23 cellular contexts compared by ENCODE assay signal in the genomic region with DNA sequence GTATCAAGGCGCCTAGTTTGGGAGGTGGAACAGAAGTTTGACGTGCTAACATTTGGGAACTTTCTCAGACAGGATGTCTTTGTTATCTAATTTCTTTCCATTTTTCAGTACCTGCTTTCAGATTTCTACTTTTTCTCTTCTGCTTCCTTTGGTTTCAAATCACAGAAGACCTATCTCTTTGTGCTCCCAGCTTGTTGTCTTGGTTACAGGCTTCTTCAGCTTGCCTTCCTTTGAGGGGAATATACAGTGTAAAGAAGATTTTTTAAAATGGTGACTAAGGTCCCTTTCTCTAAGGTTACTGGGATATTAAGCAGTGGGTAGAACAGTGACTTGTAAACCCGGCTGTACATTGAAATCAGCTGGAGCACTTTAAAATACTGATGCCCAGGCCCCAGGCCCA.
"Had no signal": no experiment of that assay in that cellular context is flagged by ENCODE, and none has a peak within 500 bp of the region (broad histone marks: within the 10 kb centered on the region; RNA-seq: fewer than 3 reads in every experiment).

No MANE protein-coding gene starts in this region.

- H3K27ac ChIP-seq: cardiac muscle cell, left lung, neutrophil, pancreas, right lobe of liver, skin epidermis, transverse colon had no signal

- H3K4me1 ChIP-seq: left lung, right lobe of liver, transverse colon had no signal

- ATAC-seq: activated T-cell treated with anti-CD3 and anti-CD28 coated beads, Interleukin-2, amount 50 U/mL, for 4 hours; esophagus mucosa; left lung; naive thymus-derived CD4-positive, alpha-beta T cell; right lobe of liver; stimulated activated effector memory CD8-positive, alpha-beta T cell treated with anti-CD3 and anti-CD28 coated beads, Interleukin-12 subunit alpha, Interleukin-12 subunit beta, amount 100 ng/mL, for 72 hours had no signal

- H3K27me3 ChIP-seq: cardiac muscle cell, left lung, neutrophil, pancreas, right lobe of liver, transverse colon had no signal

- H3K36me3 ChIP-seq: cardiac muscle cell, left lung, pancreas, right lobe of liver, transverse colon had no signal

- FAIRE-seq: frontal cortex, pancreas, urothelium cell line had no signal

- H3K4me3 ChIP-seq: cardiac muscle cell, left lung, lung, pancreas, right lobe of liver, skin epidermis, transverse colon had no signal

- H3K9me3 ChIP-seq: left lung, neutrophil, pancreas, right lobe of liver, transverse colon had no signal

- DNase-seq: activated CD4-positive, alpha-beta T cell treated with anti-CD3 and anti-CD28 coated beads, Interleukin-2, amount 50 U/mL, for 4 hours; activated CD8-positive, alpha-beta memory T cell treated with anti-CD3 and anti-CD28 coated beads, Interleukin-2, amount 50 U/mL, for 48 hours; activated naive CD4-positive, alpha-beta T cell treated with Interleukin-2 at 50 U/mL for 16 hours; activated T-cell treated with anti-CD3 and anti-CD28 coated beads, Interleukin-2, amount 50 U/mL, for 4 hours; amygdala; effector memory CD4-positive, alpha-beta T cell; hippocampal formation; kidney glomerular epithelial cell; left lung; naive thymus-derived CD4-positive, alpha-beta T cell; right lobe of liver; stimulated activated CD4-positive, alpha-beta T cell treated with anti-CD3 and anti-CD28 coated beads, Interleukin-2, amount 100 ng/mL, for 24 hours; T-helper 1 cell; transverse colon had no signal
